In genomic region chr3:138205527-138205926, GRCh38 we compare ENCODE assay signal across 17 cellular contexts. TPM values are rescaled to one million over a fixed set of nuclear protein-coding genes. Genes with fewer than 3 reads are reported as not detected.
DNase-seq lines count a peak whose midpoint lies in the region; ATAC-seq and TF ChIP-seq lines count a peak whose summit lies in the region.
"Had no signal": no experiment of that assay in that cellular context is flagged by ENCODE, and none has a peak within 500 bp of the region (broad histone marks: within the 10 kb centered on the region; RNA-seq: fewer than 3 reads in every experiment).

No MANE protein-coding gene starts in this region.

- no peak overlapping the region for H2AK9ac ChIP-seq in IMR-90 (replicated peaks; ENCODE audit: low read depth, low read length, poor library complexity)

- H3K14ac ChIP-seq in IMR-90 (replicated peaks; ENCODE audit: low read depth, low read length) = no peak overlapping the region; the same call in 1 of the 2 replicates

- H4K5ac ChIP-seq in IMR-90 (ENCODE audit: low read depth, low read length) = no peak overlapping the region

- ATAC-seq in IMR-90 (ENCODE audit: low read depth) (no peak), WTC11 (no peak), HG02981 (IDR thresholded peaks at IDR 0.05; ENCODE audit: unreplicated experiment) (no peak)
- ATAC-seq: GM23338 had no signal

- no peak overlapping the region for H4K91ac ChIP-seq in IMR-90 (ENCODE audit: insufficient read depth, low read depth, low read length)

- H2BK15ac ChIP-seq in IMR-90 (ENCODE audit: low read depth, low read length) = no peak overlapping the region

- intact Hi-C loops in IMR-90 (cut with micrococcal nuclease) = no loop called here

- POLR2A ChIA-PET in IMR-90 (lab: Charles Lee; ENCODE audit: unreplicated experiment) = no interaction called here
- POLR2A ChIA-PET in WTC11 (lab: Charles Lee) = no interaction called here

- no peak overlapping the region for H3K4me3 Mint-ChIP-seq in WTC11
- H3K4me3 Mint-ChIP-seq: B cell; CD4-positive, alpha-beta T cell; GM23338 had no signal

- H2AFZ ChIP-seq in IMR-90 (replicated peaks; ENCODE audit: low read length, poor library complexity) = no peak overlapping the region
- H2AFZ ChIP-seq: GM23338 had no signal

- dilution Hi-C loops in IMR-90 (cut with HindIII; ENCODE audit: low sequenced_read_pairs, unreplicated experiment) = no loop called here

- no peak overlapping the region for H2AK5ac ChIP-seq in IMR-90 (ENCODE audit: low read depth, low read length)

- TF ChIP-seq CTCF in IMR-90 (conservative IDR thresholded peaks at IDR 0.05; ENCODE audit: low read depth, low read length) (no peak), WTC11 (IDR thresholded peaks at IDR 0.05) (no peak)

- H2BK20ac ChIP-seq in IMR-90 (ENCODE audit: low read depth, low read length) = no peak overlapping the region

- H3K4me1 Mint-ChIP-seq in WTC11 = peaks cover 32% of the 10 kb centered on the region

- peaks cover 6% of the 10 kb centered on the region for H3K9me3 Mint-ChIP-seq in WTC11
- H3K9me3 Mint-ChIP-seq: CD4-positive, alpha-beta T cell; GM23338 had no signal

- CTCF ChIA-PET in IMR-90 (lab: Yijun Ruan, JAX) = no interaction called here
- CTCF ChIA-PET in WTC11 (lab: Charles Lee) = no interaction called here

- peaks cover 72% of the 10 kb centered on the region for H4K20me1 ChIP-seq in IMR-90 (ENCODE audit: insufficient read depth, low read length)

- H3K9me3 ChIP-seq in IMR-90 (ENCODE audit: control insufficient read depth, insufficient read depth, low read length) = no peaks in the 10 kb centered on the region

- no peaks in the 10 kb centered on the region for H3K4me1 ChIP-seq in IMR-90 (ENCODE audit: control insufficient read depth, insufficient read depth, low read length)

- no CpG with 5 or more reads among the region's 5 CpGs for WGBS in IMR-90 (ENCODE audit: extremely low coverage in 2 of 2, insufficient read length in 1 of 2), 2 experiments

- no peak overlapping the region for H3K4me3 ChIP-seq in IMR-90 (ENCODE audit: insufficient read depth, low read depth, low read length)
- H3K4me3 ChIP-seq: GM23338 had no signal

- H3K36me3 ChIP-seq in IMR-90 (ENCODE audit: control insufficient read depth, insufficient read depth, low read length) = no peaks in the 10 kb centered on the region; the same call in 1 of the 2 replicates

- no peak overlapping the region for H3K4ac ChIP-seq in IMR-90 (ENCODE audit: low read depth, low read length)

- TF ChIP-seq RAD21 in IMR-90 (IDR thresholded peaks at IDR 0.05; ENCODE audit: low read length) = no peak

- no peak for TF ChIP-seq POLR2A in IMR-90 (IDR thresholded peaks at IDR 0.05; ENCODE audit: low read depth, low read length)

- in situ Hi-C loops in IMR-90 (cut with MboI; ENCODE audit: low sequenced_read_pairs) = no loop called here

- H3K79me1 ChIP-seq in IMR-90 (ENCODE audit: low read depth in 1 of 2, low read length in 2 of 2) = peaks cover 14 to 71% of the 10 kb centered on the region in 2 experiments

- H3K4me2 ChIP-seq in IMR-90 (ENCODE audit: low read depth, low read length) = no peak overlapping the region
- H3K4me2 ChIP-seq: GM23338 had no signal

- peak; percentile 6 for DNase-seq in Daoy (ENCODE audit: low read depth)
- no peak for DNase-seq in IMR-90
- DNase-seq in WTC11 (ENCODE audit: low spot score) = no peak
- DNase-seq in left kidney (ENCODE audit: low read depth, low spot score) = peak; percentile 35
- no peak for DNase-seq in stimulated activated CD4-positive, alpha-beta T cell treated with anti-CD3 and anti-CD28 coated beads, Interleukin-4, amount 100 ng/mL, for 4 hours
- DNase-seq in cortex of kidney (lab: John Stamatoyannopoulos, UW) = no peak
- DNase-seq: ACHN; Calu3; CD4-positive, alpha-beta T cell; DMS153; DMS79 treated with DMSO at 0.1 percent for 48 hours; GDM1; H7; KG1 had no signal

- H3K9me1 ChIP-seq in IMR-90 (ENCODE audit: insufficient read depth, low read length) = peaks cover 6% of the 10 kb centered on the region

- no peak overlapping the region for H4K8ac ChIP-seq in IMR-90 (ENCODE audit: low read depth in 2 of 2, low read length in 2 of 2)

- no peak overlapping the region for H3K56ac ChIP-seq in IMR-90 (ENCODE audit: extremely low read depth, insufficient read depth, low read length)

- no peak overlapping the region for H2BK5ac ChIP-seq in IMR-90 (ENCODE audit: low read depth, low read length, poor library complexity, severe bottlenecking)

- no peak overlapping the region for H3K9ac ChIP-seq in IMR-90 (ENCODE audit: low read depth, low read length)

- no peak overlapping the region for H3K18ac ChIP-seq in IMR-90 (ENCODE audit: low read depth, low read length)

- H3K23ac ChIP-seq in IMR-90 (ENCODE audit: low read depth, low read length) = 0 out of 2 replicates have a peak overlapping the region, but pooled peaks have one; percentile 14

- H3K27me3 ChIP-seq in IMR-90 (ENCODE audit: control insufficient read depth, insufficient read depth, low read length) = no peaks in the 10 kb centered on the region

- peak overlapping the region; percentile 84 for H3K27ac Mint-ChIP-seq in WTC11
- H3K27ac Mint-ChIP-seq: B cell; CD4-positive, alpha-beta T cell; GM23338 had no signal

- H3K36me3 Mint-ChIP-seq in WTC11 = peaks cover 5% of the 10 kb centered on the region

- no TSS peak for BruUV-seq in IMR-90 (replicated peaks; lab: Mats Ljungman, UMichigan)

- no peak overlapping the region for H2BK120ac ChIP-seq in IMR-90 (ENCODE audit: low read depth, low read length)

- H3K27ac ChIP-seq in IMR-90 (ENCODE audit: insufficient read depth, low read length) = no peak overlapping the region

- H3K27me3 Mint-ChIP-seq in WTC11 (ENCODE audit: low read depth) = no peaks in the 10 kb centered on the region
- H3K27me3 Mint-ChIP-seq: B cell; CD4-positive, alpha-beta T cell had no signal

TF ChIP-seq in IMR-90, 13 proteins besides CTCF, POLR2A, EP300 and RAD21 (continues in another document):
- TF ChIP-seq MAFK (IDR thresholded peaks at IDR 0.05; ENCODE audit: low read depth, low read length) = no peak
- no peak for TF ChIP-seq RCOR1 (IDR thresholded peaks at IDR 0.05; ENCODE audit: insufficient replicate concordance, low read length)
- no peak for TF ChIP-seq CHD1 (IDR thresholded peaks at IDR 0.05; ENCODE audit: low read depth, low read length)
- no peak for TF ChIP-seq CEBPB (IDR thresholded peaks at IDR 0.05; ENCODE audit: low read depth, low read length)
- no peak for TF ChIP-seq RFX5 (IDR thresholded peaks at IDR 0.05; ENCODE audit: low read depth, low read length)
- no peak for TF ChIP-seq MAZ (IDR thresholded peaks at IDR 0.05; ENCODE audit: borderline replicate concordance, low read depth, low read length)
- no peak for TF ChIP-seq BHLHE40 (IDR thresholded peaks at IDR 0.05; ENCODE audit: low read depth, low read length)
- TF ChIP-seq SMC3 (IDR thresholded peaks at IDR 0.05; ENCODE audit: low read depth, low read length) = no peak
- no peak for TF ChIP-seq FOS (IDR thresholded peaks at IDR 0.05; ENCODE audit: low read depth, low read length)
- TF ChIP-seq NFE2L2 (IDR thresholded peaks at IDR 0.05; ENCODE audit: low read depth, low read length) = no peak
- no peak for TF ChIP-seq ELK1 (IDR thresholded peaks at IDR 0.05; ENCODE audit: borderline replicate concordance, low read depth, low read length)

TF ChIP-seq in WTC11, 78 proteins besides CTCF, POLR2A, EP300 and RAD21:
- TF ChIP-seq OVOL2 (CRISPR knock-in tag; IDR thresholded peaks at IDR 0.05; ENCODE audit: borderline replicate concordance) = no peak

RNA-seq across cellular contexts. Expression of gene ARMC8, which starts 18.4 kb away (rescaled TPM):
- 54.8 and 56.3 TPM in 2 replicates for total RNA-seq in Daoy (2014; rRNA removed; shearing (Covaris generic))
- total RNA-seq in IMR-90 (2012; rRNA removed) (66.7 and 75.1 TPM in 2 replicates), WTC11 (2021) (38.6 to 44.9 TPM (median 38.7 TPM) in 3 replicates)
- 39.1 and 45.7 TPM in 2 replicates for polyA plus RNA-seq in IMR-90 (2012; rRNA removed)
- polyA plus RNA-seq in IMR-90 (2012; cell fraction: cytosol; rRNA removed) = 10.4 and 30.9 TPM in 2 replicates
- polyA plus RNA-seq in IMR-90 (2012; cell fraction: nucleus; rRNA removed; ENCODE audit: low replicate concordance) = 9.0 and 32.7 TPM in 2 replicates

RNA-seq across cellular contexts. Expression of gene DBR1, which starts 30.8 kb away (rescaled TPM):
- total RNA-seq in Daoy (2014; rRNA removed; shearing (Covaris generic)) = 26.2 and 32.9 TPM in 2 replicates
- total RNA-seq in IMR-90 (2012; rRNA removed) (12.5 and 17.5 TPM in 2 replicates), WTC11 (2021) (18.8 to 20.6 TPM (median 19.3 TPM) in 3 replicates)
- 6.9 and 7.6 TPM in 2 replicates for polyA plus RNA-seq in IMR-90 (2012; rRNA removed)
- polyA plus RNA-seq in IMR-90 (2012; cell fraction: cytosol; rRNA removed) = 2.6 and 3.5 TPM in 2 replicates
- 2.4 and 5.6 TPM in 2 replicates for polyA plus RNA-seq in IMR-90 (2012; cell fraction: nucleus; rRNA removed; ENCODE audit: low replicate concordance)

Comparison
In these comparisons a context has a peak if more than half of its experiments do, and no peak if none do; other contexts are left out.
1. DNase-seq: peak in Daoy (single experiment) and left kidney (single experiment); none in IMR-90 (single experiment), WTC11 (single experiment), stimulated activated CD4-positive, alpha-beta T cell treated with anti-CD3 and anti-CD28 coated beads, Interleukin-4, amount 100 ng/mL, for 4 hours (0 of 2) and cortex of kidney (single experiment).